Comparison of ENCODE assay signal across 1 cellular context in genomic region chrX:11367609-11368430, GRCh38.
TF ChIP-seq lines count a peak whose summit lies in the region.

No MANE protein-coding gene starts in this region.

TF ChIP-seq in K562, 482 proteins besides CTCF, POLR2A, EP300 and RAD21 (continued from another document and continues in another):
- TF ChIP-seq THRB (CRISPR knock-in tag; conservative IDR thresholded peaks at IDR 0.05): no peak
- TF ChIP-seq BRF1 (IDR thresholded peaks at IDR 0.05; ENCODE audit: borderline replicate concordance, extremely low read depth, insufficient read length): no peak
- no peak for TF ChIP-seq ZNF282 (CRISPR knock-in tag; IDR thresholded peaks at IDR 0.05)
- peak; percentile 81 for TF ChIP-seq CTBP1 (IDR thresholded peaks at IDR 0.05; ENCODE audit: borderline replicate concordance)
- peak; percentile 62; the same call in 1 of the 2 replicates for TF ChIP-seq BACH1 (tag; IDR thresholded peaks at IDR 0.05)
- TF ChIP-seq ZNF24 (IDR thresholded peaks at IDR 0.05): 0 out of 2 replicates have a peak, but pooled peaks have one; percentile 22
- TF ChIP-seq ZNF592 (IDR thresholded peaks at IDR 0.05): peak; percentile 66
- TF ChIP-seq HMGN3 (IDR thresholded peaks at IDR 0.05; ENCODE audit: borderline replicate concordance, extremely low read depth, insufficient read length, low read depth, low read length): peak; percentile 82
- no peak for TF ChIP-seq SAFB (IDR thresholded peaks at IDR 0.05; ENCODE audit: borderline replicate concordance, low read depth, low read length)
- TF ChIP-seq THAP12 (CRISPR knock-in tag; IDR thresholded peaks at IDR 0.05): no peak
- TF ChIP-seq ARID1B (IDR thresholded peaks at IDR 0.05): peak; percentile 98
- peak; percentile 74 for TF ChIP-seq MBD2 (IDR thresholded peaks at IDR 0.05; ENCODE audit: borderline replicate concordance, low read depth)
- no peak for TF ChIP-seq CHD4 (IDR thresholded peaks at IDR 0.05; ENCODE audit: insufficient read depth, insufficient replicate concordance, low read depth, low read length, poor library complexity, severe bottlenecking)
- no peak; the same call in 1 of the 2 replicates for TF ChIP-seq NBN (IDR thresholded peaks at IDR 0.05; ENCODE audit: low read depth)
- peak; percentile 82 for TF ChIP-seq ZNF589 (CRISPR knock-in tag; IDR thresholded peaks at IDR 0.05; ENCODE audit: low read depth)
- no peak for TF ChIP-seq UBTF (IDR thresholded peaks at IDR 0.05; ENCODE audit: borderline replicate concordance in 1 of 2, low read depth in 2 of 2, low read length in 2 of 2)
- no peak for TF ChIP-seq RBM34 (IDR thresholded peaks at IDR 0.05; ENCODE audit: borderline replicate concordance, insufficient read depth, low read length)
- no peak for TF ChIP-seq E2F5 (CRISPR knock-in tag; IDR thresholded peaks at IDR 0.05)
- no peak for TF ChIP-seq ZNF316 (IDR thresholded peaks at IDR 0.05)
- TF ChIP-seq ZKSCAN3 (CRISPR knock-in tag; IDR thresholded peaks at IDR 0.05): no peak
- no peak for TF ChIP-seq DDX20 (tag; IDR thresholded peaks at IDR 0.05; ENCODE audit: low read depth)
- no peak for TF ChIP-seq HCFC1 (IDR thresholded peaks at IDR 0.05; ENCODE audit: low read depth, low read length)
- no peak for TF ChIP-seq ZNF518B (CRISPR knock-in tag; IDR thresholded peaks at IDR 0.05)
- TF ChIP-seq ELF2 (CRISPR knock-in tag; IDR thresholded peaks at IDR 0.05): no peak
- TF ChIP-seq RUNX1 (IDR thresholded peaks at IDR 0.05; ENCODE audit: low read depth): 0 out of 2 replicates have a peak, but pooled peaks have one; percentile 37
- TF ChIP-seq TEAD4 (IDR thresholded peaks at IDR 0.05; ENCODE audit: low read length): peak; percentile 97
- TF ChIP-seq TEAD4 (CRISPR knock-in tag; IDR thresholded peaks at IDR 0.05; ENCODE audit: borderline replicate concordance): no peak
- TF ChIP-seq MCM2 (IDR thresholded peaks at IDR 0.05; ENCODE audit: low read depth): no peak
- TF ChIP-seq C11orf30 (IDR thresholded peaks at IDR 0.05; ENCODE audit: low read depth): no peak
- TF ChIP-seq ZNF696 (CRISPR knock-in tag; conservative IDR thresholded peaks at IDR 0.05): no peak
- TF ChIP-seq XRCC3 (IDR thresholded peaks at IDR 0.05): no peak
- no peak for TF ChIP-seq SRF (CRISPR knock-in tag; IDR thresholded peaks at IDR 0.05)
- TF ChIP-seq HDAC3 (IDR thresholded peaks at IDR 0.05; ENCODE audit: borderline replicate concordance, partially characterized antibody): peak; percentile 85
- TF ChIP-seq HBP1 (CRISPR knock-in tag; IDR thresholded peaks at IDR 0.05): no peak
- TF ChIP-seq ARNT (IDR thresholded peaks at IDR 0.05): peak; percentile 44 to 94; a peak in 3 of 4 replicates
- TF ChIP-seq SNRNP70 (optimal IDR thresholded peaks at IDR 0.05; ENCODE audit: low read depth, low read length): no peak
- TF ChIP-seq ATF6 (CRISPR knock-in tag; IDR thresholded peaks at IDR 0.05): no peak
- TF ChIP-seq TRIM25 (IDR thresholded peaks at IDR 0.05; ENCODE audit: borderline replicate concordance): no peak
- TF ChIP-seq E2F4 (CRISPR knock-in tag; IDR thresholded peaks at IDR 0.05; ENCODE audit: low read depth): no peak
